In the genomic region with DNA sequence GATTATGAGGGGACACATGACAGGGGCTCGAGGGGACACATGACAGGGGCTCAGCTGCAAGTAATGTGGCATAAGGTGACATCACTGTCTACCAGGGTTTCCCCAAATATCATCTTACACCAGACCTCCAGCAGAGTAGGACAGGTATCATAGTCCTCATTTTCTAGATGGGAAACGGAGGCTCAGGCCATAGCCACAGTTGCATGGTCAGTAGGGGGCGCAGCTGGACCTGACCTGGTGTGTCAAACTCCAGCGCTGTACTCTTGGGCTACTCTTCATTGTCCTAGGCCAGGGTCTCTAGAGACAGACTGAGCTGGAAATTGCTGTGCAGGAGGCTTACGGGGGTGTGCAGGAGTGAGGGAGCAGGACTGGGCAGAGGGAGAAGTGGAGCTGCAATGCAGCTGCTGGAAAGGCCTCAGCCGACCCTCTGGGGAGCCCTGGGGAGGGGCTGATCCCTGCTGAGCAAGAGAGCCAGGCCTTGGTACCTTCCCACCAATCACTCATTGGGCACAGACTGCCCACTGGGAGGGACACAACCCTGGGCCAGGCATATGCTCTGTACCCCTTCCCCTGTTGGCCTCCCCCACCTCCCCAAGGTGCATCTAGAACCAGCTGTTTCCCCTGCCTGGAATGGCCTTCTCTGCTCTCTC, we compare ENCODE assay signal across 9 cellular contexts.
A peak's percentile ranks its signal among the peaks of the same experiment; 100 is the strongest.
DNase-seq lines count a peak whose midpoint lies in the region; ATAC-seq and TF ChIP-seq lines count a peak whose summit lies in the region.
"Had no signal": no experiment of that assay in that cellular context is flagged by ENCODE, and none has a peak within 500 bp of the region (broad histone marks: within the 10 kb centered on the region; RNA-seq: fewer than 3 reads in every experiment).

No MANE protein-coding gene starts in this region.

- no peaks in the 10 kb centered on the region for H3K9me3 ChIP-seq in HAP-1

- H3K4me3 ChIP-seq in HAP-1: no peak overlapping the region

- in situ Hi-C loops in HAP-1 (cut with MboI; ENCODE audit: low sequenced_read_pairs): no loop called here

- H3K27me3 Mint-ChIP-seq in chondrocyte (ENCODE audit: low read depth) (peaks cover 48% of the 10 kb centered on the region), mesothelial cell of epicardium (ENCODE audit: low read depth) (peaks cover 28% of the 10 kb centered on the region)

- H3K4me1 Mint-ChIP-seq in chondrocyte (ENCODE audit: low read depth): no peaks in the 10 kb centered on the region
- no peaks in the 10 kb centered on the region for H3K4me1 Mint-ChIP-seq in mesothelial cell of epicardium
- H3K4me1 Mint-ChIP-seq: central memory CD8-positive, alpha-beta T cell had no signal

- TF ChIP-seq CTCF in chondrocyte (IDR thresholded peaks at IDR 0.05) (peak; percentile 69), mesothelial cell of epicardium (IDR thresholded peaks at IDR 0.05; ENCODE audit: unreplicated experiment) (peak; percentile 30)

- H3K4me3 Mint-ChIP-seq in chondrocyte (ENCODE audit: unreplicated experiment) (no peak overlapping the region), mesothelial cell of epicardium (no peak overlapping the region)
- H3K4me3 Mint-ChIP-seq: central memory CD8-positive, alpha-beta T cell had no signal

- H3K4me1 ChIP-seq in HAP-1: no peaks in the 10 kb centered on the region

- H3K36me3 ChIP-seq in HAP-1 (replicated peaks): no peaks in the 10 kb centered on the region

- DNase-seq in AG08396 (ENCODE audit: low spot score) (peak; percentile 50), HAP-1 (ENCODE audit: low spot score in 2 of 2) (peak; percentile 40 to 87), SK-N-DZ (ENCODE audit: low spot score) (peak; percentile 11), chondrocyte (ENCODE audit: low spot score) (no peak), mesothelial cell of epicardium (ENCODE audit: low spot score in 2 of 2, unreplicated experiment in 2 of 2) (peak in 1 of 2 experiments; percentile 61), NCI-H2107 treated with DMSO at 0.1 percent for 48 hours (lab: John Stamatoyannopoulos, UW; ENCODE audit: unreplicated experiment) (no peak), H4 (ENCODE audit: low spot score) (no peak)

- no peak for ATAC-seq in HG03521 (IDR thresholded peaks at IDR 0.05; ENCODE audit: unreplicated experiment)

- H3K27ac Mint-ChIP-seq in chondrocyte (ENCODE audit: unreplicated experiment) (no peak overlapping the region), mesothelial cell of epicardium (no peak overlapping the region)

- H3K9me3 Mint-ChIP-seq in chondrocyte (ENCODE audit: low read depth): peaks cover 13% of the 10 kb centered on the region
- peaks cover 21% of the 10 kb centered on the region for H3K9me3 Mint-ChIP-seq in mesothelial cell of epicardium

- H3K27me3 ChIP-seq in HAP-1 (ENCODE audit: low read depth): peaks cover 10% of the 10 kb centered on the region; the same call in 1 of the 2 replicates

- H3K36me3 Mint-ChIP-seq in chondrocyte (ENCODE audit: low read depth) (peaks cover 5% of the 10 kb centered on the region), mesothelial cell of epicardium (peaks cover 5% of the 10 kb centered on the region)

Comparison
In these comparisons a context has a peak if more than half of its experiments do, and no peak if none do; other contexts are left out.
1. DNase-seq: peak in AG08396 (single experiment), HAP-1 (2 of 2) and SK-N-DZ (single experiment); none in chondrocyte (single experiment), NCI-H2107 treated with DMSO at 0.1 percent for 48 hours (single experiment) and H4 (single experiment).